ENCODE assay signal across 6 cellular contexts in genomic region chr7:151038951-151039849, GRCh38. TPM values are rescaled to one million over a fixed set of nuclear protein-coding genes. Genes with fewer than 3 reads are reported as not detected.
DNase-seq lines count a peak whose midpoint lies in the region; TF ChIP-seq lines count a peak whose summit lies in the region.

No MANE protein-coding gene starts in this region.

- DNase-seq in ELR (ENCODE audit: low read depth) (peak; percentile 91), PC-9 (peak; percentile 86 to 95), astrocyte of the spinal cord (ENCODE audit: low read depth, low spot score) (peak; percentile 89), neural progenitor cell (ENCODE audit: low spot score) (no peak), DMS114 treated with DMSO at 0.1 percent for 48 hours (lab: John Stamatoyannopoulos, UW; ENCODE audit: unreplicated experiment) (no peak), NCI-H1930 (lab: John Stamatoyannopoulos, UW) (no peak)

- H3K27me3 ChIP-seq in PC-9 (ENCODE audit: insufficient read depth, low read depth) (no peaks in the 10 kb centered on the region), neural progenitor cell (no peaks in the 10 kb centered on the region)

- H3K36me3 ChIP-seq in PC-9 (ENCODE audit: low read depth) (no peaks in the 10 kb centered on the region; the same call in 1 of the 2 replicates), neural progenitor cell (no peaks in the 10 kb centered on the region)

- H3K9me3 ChIP-seq in PC-9 (ENCODE audit: insufficient read depth, low read depth) (no peaks in the 10 kb centered on the region), neural progenitor cell (ENCODE audit: low read depth) (no peaks in the 10 kb centered on the region)

- TSS peak; percentile 91 for BruUV-seq in PC-9 (replicated peaks; lab: Mats Ljungman, UMichigan)

- H3K4me2 ChIP-seq in PC-9 (peak overlapping the region; percentile 68), neural progenitor cell (no peak overlapping the region)

- TF ChIP-seq CTCF in PC-9 (conservative IDR thresholded peaks at IDR 0.05), result no peak
- TF ChIP-seq CTCF in astrocyte of the spinal cord (IDR thresholded peaks at IDR 0.05; ENCODE audit: low read depth, low read length), result no peak
- no peak for TF ChIP-seq CTCF in neural progenitor cell (IDR thresholded peaks at IDR 0.05)

- no peaks in the 10 kb centered on the region for H3K79me2 ChIP-seq in PC-9 (ENCODE audit: low read depth)
- no peaks in the 10 kb centered on the region for H3K79me2 ChIP-seq in neural progenitor cell (ENCODE audit: low read depth)

- H3K36me3 Mint-ChIP-seq in neural progenitor cell, result no peaks in the 10 kb centered on the region

- no peak overlapping the region; the same call in 1 of the 2 replicates for H3K4me3 ChIP-seq in PC-9
- H3K4me3 ChIP-seq in astrocyte of the spinal cord (ENCODE audit: low read depth, low read length), result no peak overlapping the region
- H3K4me3 ChIP-seq in neural progenitor cell, result no peak overlapping the region

- H3K9me2 ChIP-seq in PC-9 (ENCODE audit: insufficient read depth), result no peaks in the 10 kb centered on the region

- CTCF ChIA-PET in PC-9 (lab: Charles Lee), result interaction anchor here (0.6 kb wide), 1 partner anchor 17 kb away, joined by 4 read pairs; no protein-coding TSS in a partner anchor

- H3K9ac ChIP-seq in neural progenitor cell, result no peak overlapping the region

- in situ Hi-C loops in astrocyte of the spinal cord (cut with HindIII; ENCODE audit: low sequenced_read_pairs), result no loop called here

- no peak overlapping the region for H3K4me3 Mint-ChIP-seq in neural progenitor cell

- H4K20me1 ChIP-seq in PC-9 (ENCODE audit: insufficient read depth), result peaks cover 5% of the 10 kb centered on the region; the same call in 1 of the 2 replicates
- H4K20me1 ChIP-seq in neural progenitor cell (ENCODE audit: low read depth), result no peaks in the 10 kb centered on the region

- POLR2A ChIA-PET in PC-9 (lab: Charles Lee; ENCODE audit: unreplicated experiment), result interaction anchor here (0.6 to 0.7 kb wide), 4 partner anchors 15 to 672 kb away, joined by 3 to 6 read pairs (median 4); partner anchors contain the start of gene ATG9B

- H3F3A ChIP-seq in PC-9 (ENCODE audit: insufficient read depth, low read depth) (peaks cover 25% of the 10 kb centered on the region), neural progenitor cell (ENCODE audit: low read depth) (no peaks in the 10 kb centered on the region)

- no peak overlapping the region for H2AFZ ChIP-seq in PC-9
- H2AFZ ChIP-seq in neural progenitor cell (replicated peaks), result no peak overlapping the region

- H3K4me1 ChIP-seq in PC-9 (replicated peaks; ENCODE audit: insufficient read depth), result peaks cover 26% of the 10 kb centered on the region
- no peaks in the 10 kb centered on the region for H3K4me1 ChIP-seq in neural progenitor cell

- no peaks in the 10 kb centered on the region for H3K9me3 Mint-ChIP-seq in neural progenitor cell

- intact Hi-C loops in PC-9 (cut with micrococcal nuclease; ENCODE audit: unreplicated experiment), result loop anchor here (1.0 kb wide), 2 partner anchors 11 to 19 kb away; partner anchors contain the start of gene ABCB8

- peaks cover 9% of the 10 kb centered on the region for H3K4me1 Mint-ChIP-seq in neural progenitor cell

- peak overlapping the region; percentile 72 for H3K27ac ChIP-seq in PC-9
- H3K27ac ChIP-seq in neural progenitor cell, result no peak overlapping the region

- peaks cover 2% of the 10 kb centered on the region for H3K27me3 Mint-ChIP-seq in neural progenitor cell (ENCODE audit: insufficient read depth, low read depth)

- peak overlapping the region; percentile 83 for H3K27ac Mint-ChIP-seq in neural progenitor cell

RNA-seq across cellular contexts. Expression of gene ASIC3, which starts 9.1 kb away (rescaled TPM):
- 7.6 and 10.5 TPM in 2 replicates for total RNA-seq in PC-9 (2021)
- 1.6 TPM in 1 of 2 replicates, not detected in the other for total RNA-seq in neural progenitor cell (ENCODE audit: low replicate concordance)

RNA-seq across cellular contexts. Expression of gene ABCB8, which starts 10.9 kb away (rescaled TPM):
- total RNA-seq in PC-9 (2021) (51.8 and 61.9 TPM in 2 replicates), neural progenitor cell (ENCODE audit: low replicate concordance) (7.9 and 19.9 TPM in 2 replicates)

RNA-seq across cellular contexts. Expression of gene ATG9B, which starts 14.9 kb away (rescaled TPM):
- 9.7 and 13.7 TPM in 2 replicates for total RNA-seq in PC-9 (2021)
- total RNA-seq in neural progenitor cell (ENCODE audit: low replicate concordance), result 0.43 and 1.8 TPM in 2 replicates

RNA-seq across cellular contexts. Expression of gene CDK5, which starts 18.5 kb away (rescaled TPM):
- 45.7 and 58.4 TPM in 2 replicates for total RNA-seq in PC-9 (2021)
- total RNA-seq in neural progenitor cell (ENCODE audit: low replicate concordance), result 8.1 and 10.3 TPM in 2 replicates

RNA-seq across cellular contexts. Expression of gene SLC4A2, which starts 20.2 kb away (rescaled TPM):
- total RNA-seq in PC-9 (2021), result 199 and 245 TPM in 2 replicates
- 26.1 and 85.7 TPM in 2 replicates for total RNA-seq in neural progenitor cell (ENCODE audit: low replicate concordance)

Comparison
In these comparisons a context has a peak if more than half of its experiments do, and no peak if none do; other contexts are left out.
1. DNase-seq: peak in ELR (single experiment), PC-9 (2 of 2) and astrocyte of the spinal cord (single experiment); none in neural progenitor cell (single experiment), DMS114 treated with DMSO at 0.1 percent for 48 hours (single experiment) and NCI-H1930 (0 of 2).